ENCODE assay signal across 12 cellular contexts in genomic region chr3:99651561-99651960, GRCh38. TPM values are rescaled to one million over a fixed set of nuclear protein-coding genes. Genes with fewer than 3 reads are reported as not detected.
DNase-seq lines count a peak whose midpoint lies in the region; ATAC-seq, FAIRE-seq and TF ChIP-seq lines count a peak whose summit lies in the region.
"Had no signal": no experiment of that assay in that cellular context is flagged by ENCODE, and none has a peak within 500 bp of the region (broad histone marks: within the 10 kb centered on the region; RNA-seq: fewer than 3 reads in every experiment).

No MANE protein-coding gene starts in this region.

- no peak for FAIRE-seq in astrocyte (lab: Jason Lieb, UNC)

- intact Hi-C loops in gastrocnemius medialis (cut with DNase I; ENCODE audit: low total_unique reads): no loop called here

- H3K4me3 ChIP-seq in astrocyte (ENCODE audit: insufficient read depth, low read depth, low read length) (no peak overlapping the region), hepatocyte (no peak overlapping the region), stomach smooth muscle (ENCODE audit: low read length in 2 of 2) (no peak overlapping the region), gastrocnemius medialis (no peak overlapping the region)

- H3K9me3 Mint-ChIP-seq in HFFc6 (no peaks in the 10 kb centered on the region), astrocyte (ENCODE audit: unreplicated experiment) (no peaks in the 10 kb centered on the region)

- H3K27me3 Mint-ChIP-seq in HFFc6 (ENCODE audit: insufficient read depth): no peaks in the 10 kb centered on the region; the same call in 1 of the 2 replicates
- no peaks in the 10 kb centered on the region for H3K27me3 Mint-ChIP-seq in astrocyte (ENCODE audit: low read depth, unreplicated experiment)

- peaks cover 24% of the 10 kb centered on the region for H3K4me1 ChIP-seq in astrocyte (ENCODE audit: insufficient read depth, low read length)
- H3K4me1 ChIP-seq in hepatocyte (ENCODE audit: insufficient read depth): peaks cover 5% of the 10 kb centered on the region
- peaks cover 5% of the 10 kb centered on the region for H3K4me1 ChIP-seq in stomach smooth muscle (ENCODE audit: control insufficient read depth, insufficient read depth, low read length)
- H3K4me1 ChIP-seq in gastrocnemius medialis: no peaks in the 10 kb centered on the region

- peak overlapping the region; percentile 74 for H3K27ac ChIP-seq in astrocyte (ENCODE audit: low read depth, low read length)
- no peak overlapping the region for H3K27ac ChIP-seq in hepatocyte
- H3K27ac ChIP-seq in stomach smooth muscle (ENCODE audit: low read length): peak overlapping the region; percentile 37
- H3K27ac ChIP-seq in gastrocnemius medialis: no peak overlapping the region
- H3K27ac ChIP-seq: KMS-11 had no signal

- H4K20me1 ChIP-seq in astrocyte (ENCODE audit: insufficient read depth, low read length) (no peaks in the 10 kb centered on the region), hepatocyte (ENCODE audit: insufficient read depth, poor library complexity, severe bottlenecking) (no peaks in the 10 kb centered on the region)

- peak overlapping the region; percentile 45 for H3K9ac ChIP-seq in astrocyte (ENCODE audit: low read length)
- no peak overlapping the region for H3K9ac ChIP-seq in stomach smooth muscle (ENCODE audit: low read length in 2 of 2)
- H3K9ac ChIP-seq: KMS-11 had no signal

- 21% methylated on average over 3 of the region's 3 CpGs for WGBS in hepatocyte (ENCODE audit: low lambda C conversion rate, missing lambda C conversion rate)

- in situ Hi-C loops in gastrocnemius medialis (cut with MboI; ENCODE audit: low sequenced_read_pairs in 4 of 4): no loop called here

- peak overlapping the region; percentile 63 for H3K4me2 ChIP-seq in astrocyte (ENCODE audit: low read length)
- H3K4me2 ChIP-seq in hepatocyte: no peak overlapping the region
- H3K4me2 ChIP-seq: KMS-11 had no signal

- H3K79me2 ChIP-seq in astrocyte (ENCODE audit: insufficient read depth, low read length) (peaks cover 94% of the 10 kb centered on the region), hepatocyte (no peaks in the 10 kb centered on the region)

- no peak for TF ChIP-seq POLR2A in gastrocnemius medialis (IDR thresholded peaks at IDR 0.05)

- H3K36me3 ChIP-seq in astrocyte (ENCODE audit: insufficient read depth, low read length): peaks cover 5% of the 10 kb centered on the region
- no peaks in the 10 kb centered on the region for H3K36me3 ChIP-seq in hepatocyte (replicated peaks; ENCODE audit: insufficient read depth, low read depth)
- H3K36me3 ChIP-seq in stomach smooth muscle (ENCODE audit: control insufficient read depth in 2 of 2, insufficient read depth in 2 of 2, low read length in 2 of 2): no peaks in the 10 kb centered on the region
- H3K36me3 ChIP-seq in gastrocnemius medialis: no peaks in the 10 kb centered on the region

- H3K4me1 Mint-ChIP-seq in HFFc6 (ENCODE audit: low read depth) (peaks cover 79% of the 10 kb centered on the region), astrocyte (ENCODE audit: low read depth, unreplicated experiment) (peaks cover 61% of the 10 kb centered on the region)

- H3K4me3 Mint-ChIP-seq in HFFc6 (peak overlapping the region; percentile 48), astrocyte (ENCODE audit: unreplicated experiment) (no peak overlapping the region)

- H3K27me3 ChIP-seq in astrocyte (ENCODE audit: insufficient read depth, low read length): no peaks in the 10 kb centered on the region
- no peaks in the 10 kb centered on the region for H3K27me3 ChIP-seq in hepatocyte
- H3K27me3 ChIP-seq in stomach smooth muscle (ENCODE audit: control insufficient read depth in 1 of 2, insufficient read depth in 2 of 2, low read length in 2 of 2): no peaks in the 10 kb centered on the region
- H3K27me3 ChIP-seq in gastrocnemius medialis: no peaks in the 10 kb centered on the region

- peak overlapping the region; percentile 70 for H3K27ac Mint-ChIP-seq in HFFc6
- H3K27ac Mint-ChIP-seq in astrocyte (ENCODE audit: unreplicated experiment): peak overlapping the region; percentile 76

- DNase-seq in HFFc6 (peak; percentile 78), astrocyte (ENCODE audit: low read depth) (peak; percentile 78), hepatocyte (ENCODE audit: low spot score) (peak; percentile 50), gastrocnemius medialis (no peak), NCI-H526 (lab: John Stamatoyannopoulos, UW) (no peak), NCI-H1048 (lab: John Stamatoyannopoulos, UW) (no peak)
- DNase-seq in activated CD8-positive, alpha-beta memory T cell treated with anti-CD3 and anti-CD28 coated beads, Interleukin-2, amount 50 U/mL, for 48 hours: no peak
- DNase-seq: DND-41; stimulated activated CD4-positive, alpha-beta T cell treated with anti-CD3 and anti-CD28 coated beads, Interleukin-4, amount 100 ng/mL, for 4 hours had no signal

- peaks cover 23% of the 10 kb centered on the region for H3K36me3 Mint-ChIP-seq in HFFc6 (ENCODE audit: low read depth)
- H3K36me3 Mint-ChIP-seq in astrocyte (ENCODE audit: low read depth, unreplicated experiment): peaks cover 11% of the 10 kb centered on the region

- no peak for ATAC-seq in gastrocnemius medialis

- H3K9me2 ChIP-seq in hepatocyte (replicated peaks; ENCODE audit: insufficient read depth): no peaks in the 10 kb centered on the region

- H3K9me3 ChIP-seq in astrocyte (ENCODE audit: insufficient read depth, low read depth, low read length) (no peaks in the 10 kb centered on the region), hepatocyte (ENCODE audit: low read depth) (no peaks in the 10 kb centered on the region), stomach smooth muscle (ENCODE audit: control insufficient read depth in 2 of 2, low read length in 2 of 2) (no peaks in the 10 kb centered on the region), gastrocnemius medialis (no peaks in the 10 kb centered on the region)

- no peak for TF ChIP-seq CTCF in HFFc6 (IDR thresholded peaks at IDR 0.05)
- no peak for TF ChIP-seq CTCF in astrocyte (IDR thresholded peaks at IDR 0.05; ENCODE audit: insufficient read depth, low read depth, low read length)
- TF ChIP-seq CTCF in hepatocyte (IDR thresholded peaks at IDR 0.05; ENCODE audit: poor library complexity): no peak
- no peak for TF ChIP-seq CTCF in gastrocnemius medialis (IDR thresholded peaks at IDR 0.05 in 4 of 5, conservative IDR thresholded peaks at IDR 0.05 in 1 of 5)

- no peak overlapping the region for H2AFZ ChIP-seq in astrocyte (ENCODE audit: low read depth, low read length)
- H2AFZ ChIP-seq in hepatocyte: no peak overlapping the region

RNA-seq across cellular contexts. Expression of gene COL8A1, which starts 13.2 kb away (rescaled TPM):
- total RNA-seq in HFFc6 (2021; fragmentation: NEBNext Ultra II Directional; extraction: Animal tissue kit (Norgen Biotek cat#: 25700)): 10 to 100 TPM; 27.3 to 88.7 (median 30.1) TPM
- 118 and 123 TPM in 2 replicates for total RNA-seq in astrocyte
- total RNA-seq in hepatocyte: 1.0 and 2.4 TPM in 2 replicates
- polyA plus RNA-seq in hepatocyte: 0.41 and 0.61 TPM in 2 replicates
- 1 to 10 TPM; 2.2 to 8.6 (median 5.1) TPM for total RNA-seq in gastrocnemius medialis
- total RNA-seq: T-helper 2 cell treated with Interferon-gamma antibody and Interleukin-4, amounts not matched to agents 100 ng/mL and 5 ng/mL, for 36 hours had no signal

Comparison
In these comparisons a context has a peak if more than half of its experiments do, and no peak if none do; other contexts are left out.
1. DNase-seq: peak in HFFc6 (single experiment), astrocyte (single experiment) and hepatocyte (single experiment); none in gastrocnemius medialis (0 of 2), activated CD8-positive, alpha-beta memory T cell treated with anti-CD3 and anti-CD28 coated beads, Interleukin-2, amount 50 U/mL, for 48 hours (single experiment), NCI-H526 (0 of 2) and NCI-H1048 (single experiment).
2. H3K27ac ChIP-seq: peak in astrocyte (single experiment) and stomach smooth muscle (single experiment); none in hepatocyte (single experiment) and gastrocnemius medialis (0 of 4).